Comparison of ENCODE assay signal across 9 cellular contexts in the genomic region with DNA sequence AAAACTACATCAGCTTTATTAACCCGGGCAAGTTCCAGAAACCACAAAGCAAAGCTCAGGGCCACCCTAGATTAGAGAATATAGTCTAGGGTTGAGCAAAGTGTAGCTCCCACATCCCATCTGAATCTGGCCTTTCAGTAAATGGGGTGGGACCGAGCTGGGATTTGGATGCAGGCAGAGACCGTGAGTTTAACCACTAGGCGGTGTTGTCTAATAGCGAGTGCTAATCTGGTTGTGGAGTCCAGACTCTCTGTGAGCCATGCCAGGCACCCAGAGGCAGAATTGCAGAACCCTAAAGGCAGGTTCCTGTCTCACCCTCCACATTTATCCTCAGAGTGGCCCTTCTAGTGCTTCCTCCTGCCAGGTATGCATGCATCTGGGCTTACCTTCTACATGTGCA.
DNase-seq lines count a peak whose midpoint lies in the region; ATAC-seq and TF ChIP-seq lines count a peak whose summit lies in the region.
"Had no signal": no experiment of that assay in that cellular context is flagged by ENCODE, and none has a peak within 500 bp of the region (broad histone marks: within the 10 kb centered on the region; RNA-seq: fewer than 3 reads in every experiment).

No MANE protein-coding gene starts in this region.

- no peaks in the 10 kb centered on the region for H3K9me2 ChIP-seq in SU-DHL-6 (replicated peaks; ENCODE audit: insufficient read depth, low read length)

- H3K27ac Mint-ChIP-seq in activated T-cell treated with anti-CD3 and anti-CD28 coated beads, Interleukin-2, amount 50 U/mL, for 24 hours, result no peak overlapping the region
- H3K27ac Mint-ChIP-seq in activated naive CD8-positive, alpha-beta T cell treated with anti-CD3 and anti-CD28 coated beads for 36 hours, result no peak overlapping the region

- H3K4me3 ChIP-seq in SU-DHL-6 (ENCODE audit: insufficient read depth, low read length, poor library complexity, severe bottlenecking), result no peak overlapping the region
- H3K4me3 ChIP-seq: BLaER1 had no signal

- H3F3A ChIP-seq in SU-DHL-6 (ENCODE audit: insufficient read depth), result no peaks in the 10 kb centered on the region

- intact Hi-C loops in left colon (cut with DNase I, micrococcal nuclease), result no loop called here

- no peaks in the 10 kb centered on the region for H3K79me2 ChIP-seq in SU-DHL-6 (ENCODE audit: insufficient read depth, low read length)

- H2AFZ ChIP-seq in SU-DHL-6 (ENCODE audit: low read depth, low read length, severe bottlenecking), result no peak overlapping the region

- DNase-seq in NCI-H345 (lab: John Stamatoyannopoulos, UW), result peak; percentile 28
- DNase-seq in NCI-H345 treated with DMSO at 0.1 percent for 48 hours (lab: John Stamatoyannopoulos, UW; ENCODE audit: unreplicated experiment), result no peak
- DNase-seq in left colon, result peak in 1 of 2 donors; percentile 20
- DNase-seq in activated T-cell treated with anti-CD3 and anti-CD28 coated beads, Interleukin-2, amount 50 U/mL, for 24 hours, result no peak
- DNase-seq in activated naive CD8-positive, alpha-beta T cell treated with anti-CD3 and anti-CD28 coated beads for 36 hours, result no peak
- no peak for DNase-seq in activated naive CD4-positive, alpha-beta T cell (lab: John Stamatoyannopoulos, UW)

- no peak overlapping the region for H3K9ac ChIP-seq in SU-DHL-6 (ENCODE audit: low read length)
- H3K9ac ChIP-seq: BLaER1 had no signal

- peak; percentile 29 for TF ChIP-seq CTCF in SU-DHL-6 (IDR thresholded peaks at IDR 0.05; ENCODE audit: insufficient read depth, low read length, poor library complexity, severe bottlenecking)

- H3K27me3 Mint-ChIP-seq in activated T-cell treated with anti-CD3 and anti-CD28 coated beads, Interleukin-2, amount 50 U/mL, for 24 hours, result no peaks in the 10 kb centered on the region
- no peaks in the 10 kb centered on the region for H3K27me3 Mint-ChIP-seq in activated naive CD8-positive, alpha-beta T cell treated with anti-CD3 and anti-CD28 coated beads for 36 hours

- ATAC-seq in HG03457 (IDR thresholded peaks at IDR 0.05; ENCODE audit: unreplicated experiment), result peak; percentile 53
- ATAC-seq in left colon, result peak; percentile 53

- no peaks in the 10 kb centered on the region for H3K4me1 Mint-ChIP-seq in activated T-cell treated with anti-CD3 and anti-CD28 coated beads, Interleukin-2, amount 50 U/mL, for 24 hours (ENCODE audit: low read depth)
- no peaks in the 10 kb centered on the region for H3K4me1 Mint-ChIP-seq in activated naive CD8-positive, alpha-beta T cell treated with anti-CD3 and anti-CD28 coated beads for 36 hours

- H3K27ac ChIP-seq in SU-DHL-6 (ENCODE audit: low read depth, low read length), result no peak overlapping the region
- H3K27ac ChIP-seq: BLaER1 had no signal

- H3K4me3 Mint-ChIP-seq in activated T-cell treated with anti-CD3 and anti-CD28 coated beads, Interleukin-2, amount 50 U/mL, for 24 hours, result no peak overlapping the region
- H3K4me3 Mint-ChIP-seq in activated naive CD8-positive, alpha-beta T cell treated with anti-CD3 and anti-CD28 coated beads for 36 hours, result no peak overlapping the region

- H3K36me3 ChIP-seq in SU-DHL-6 (ENCODE audit: low read length), result no peaks in the 10 kb centered on the region
- H3K36me3 ChIP-seq: BLaER1 had no signal

- no peaks in the 10 kb centered on the region for H3K36me3 Mint-ChIP-seq in activated T-cell treated with anti-CD3 and anti-CD28 coated beads, Interleukin-2, amount 50 U/mL, for 24 hours (ENCODE audit: low read depth)
- H3K36me3 Mint-ChIP-seq in activated naive CD8-positive, alpha-beta T cell treated with anti-CD3 and anti-CD28 coated beads for 36 hours, result no peaks in the 10 kb centered on the region

- H3K9me3 ChIP-seq in SU-DHL-6 (ENCODE audit: insufficient read depth, low read length), result no peaks in the 10 kb centered on the region
- H3K9me3 ChIP-seq: BLaER1 had no signal

- no peak overlapping the region for H3K4me2 ChIP-seq in SU-DHL-6 (ENCODE audit: low read depth, low read length, poor library complexity, severe bottlenecking)
- H3K4me2 ChIP-seq: BLaER1 had no signal

- H4K20me1 ChIP-seq in SU-DHL-6 (ENCODE audit: low read depth, low read length), result no peaks in the 10 kb centered on the region
- H4K20me1 ChIP-seq: BLaER1 had no signal

- H3K9me3 Mint-ChIP-seq in activated T-cell treated with anti-CD3 and anti-CD28 coated beads, Interleukin-2, amount 50 U/mL, for 24 hours, result no peaks in the 10 kb centered on the region
- no peaks in the 10 kb centered on the region for H3K9me3 Mint-ChIP-seq in activated naive CD8-positive, alpha-beta T cell treated with anti-CD3 and anti-CD28 coated beads for 36 hours

- H3K27me3 ChIP-seq in SU-DHL-6 (ENCODE audit: low read length), result no peaks in the 10 kb centered on the region
- H3K27me3 ChIP-seq: BLaER1 had no signal
